1 cellular context compared by ENCODE assay signal in genomic region chr10:122165914-122166313, GRCh38.
TF ChIP-seq lines count a peak whose summit lies in the region.

No MANE protein-coding gene starts in this region.

TF ChIP-seq in WTC11, 78 proteins besides CTCF, POLR2A, EP300 and RAD21 (continued from another document):
- TF ChIP-seq RORB (CRISPR knock-in tag; IDR thresholded peaks at IDR 0.05) (no peak), ZNF423 (CRISPR knock-in tag; IDR thresholded peaks at IDR 0.05) (no peak), ZBTB43 (CRISPR knock-in tag; IDR thresholded peaks at IDR 0.05) (no peak), CBFB (CRISPR knock-in tag; IDR thresholded peaks at IDR 0.05; ENCODE audit: low read depth) (no peak), TCF7 (CRISPR knock-in tag; IDR thresholded peaks at IDR 0.05; ENCODE audit: low read depth) (no peak), FOXP1 (CRISPR knock-in tag; IDR thresholded peaks at IDR 0.05; ENCODE audit: borderline replicate concordance) (no peak), FOXJ3 (CRISPR knock-in tag; IDR thresholded peaks at IDR 0.05; ENCODE audit: borderline replicate concordance) (no peak), AFF4 (CRISPR knock-in tag; IDR thresholded peaks at IDR 0.05; ENCODE audit: borderline replicate concordance) (no peak), FOXK1 (CRISPR knock-in tag; IDR thresholded peaks at IDR 0.05) (no peak), ZNF232 (CRISPR knock-in tag; IDR thresholded peaks at IDR 0.05) (no peak)
